7 cellular contexts compared by ENCODE assay signal in genomic region chr12:98644433-98644711, GRCh38. TPM values are rescaled to one million over a fixed set of nuclear protein-coding genes. Genes with fewer than 3 reads are reported as not detected.
DNase-seq lines count a peak whose midpoint lies in the region; ATAC-seq and TF ChIP-seq lines count a peak whose summit lies in the region.

No MANE protein-coding gene starts in this region.

- DNase-seq in GM13976 (ENCODE audit: low spot score) (peak; percentile 33), astrocyte of the hippocampus (ENCODE audit: low read depth, low spot score) (peak; percentile 75), left lung (no peak), testis (no peak), RKO (ENCODE audit: low spot score) (no peak)

- peak overlapping the region; percentile 92 to 99 (median 98) for H3K27ac Mint-ChIP-seq in IgD-negative memory B cell

- H3K9me3 Mint-ChIP-seq in IgD-negative memory B cell = no peaks in the 10 kb centered on the region

- intact Hi-C loops in left lung (cut with DNase I) = no loop called here
- intact Hi-C loops in testis (cut with DNase I; ENCODE audit: low total_unique reads) = loop anchor here (2.0 kb wide), 1 partner anchor 52 kb away; the partner anchor contains the start of gene SLC25A3

- H3K27me3 ChIP-seq in left lung (no peaks in the 10 kb centered on the region), testis (no peaks in the 10 kb centered on the region)

- H3K36me3 ChIP-seq in left lung = peaks cover 0 to 10% of the 10 kb centered on the region in 2 donors
- H3K36me3 ChIP-seq in testis (ENCODE audit: low read depth, missing control alignments) = no peaks in the 10 kb centered on the region

- H3K4me3 ChIP-seq in left lung (peak overlapping the region; percentile 96 to 100), testis (peak overlapping the region; percentile 87 to 90)

- ATAC-seq in GM21576 (IDR thresholded peaks at IDR 0.05; ENCODE audit: unreplicated experiment) = peak; percentile 11
- peak; percentile 18 for ATAC-seq in left lung

- peaks cover 12 to 30% (median 18%) of the 10 kb centered on the region in 3 donors for H3K4me1 Mint-ChIP-seq in IgD-negative memory B cell

- peak overlapping the region; percentile 91 to 92 for H3K27ac ChIP-seq in left lung
- peak overlapping the region; percentile 88 to 89 for H3K27ac ChIP-seq in testis

- WGBS in testis, 2 donors = 0% methylated on average over 2 to 19 of the region's 20 CpGs

- peaks cover 3% of the 10 kb centered on the region for H3K36me3 Mint-ChIP-seq in IgD-negative memory B cell

- TF ChIP-seq CTCF in GM13976 (IDR thresholded peaks at IDR 0.05; ENCODE audit: borderline replicate concordance, control extremely low read depth, extremely low read depth, insufficient read depth, missing control alignments) (no peak), left lung (IDR thresholded peaks at IDR 0.05) (no peak), testis (IDR thresholded peaks at IDR 0.05) (no peak)

- peaks cover 12 to 57% of the 10 kb centered on the region in 2 donors for H3K4me1 ChIP-seq in left lung
- peaks cover 4% of the 10 kb centered on the region for H3K4me1 ChIP-seq in testis

- no peaks in the 10 kb centered on the region for H3K27me3 Mint-ChIP-seq in IgD-negative memory B cell

- H3K9me3 ChIP-seq in left lung (no peaks in the 10 kb centered on the region), testis (no peaks in the 10 kb centered on the region)

- peak overlapping the region; percentile 98 to 100 (median 99) for H3K4me3 Mint-ChIP-seq in IgD-negative memory B cell

- no peak for TF ChIP-seq POLR2A in testis (IDR thresholded peaks at IDR 0.05)

- in situ Hi-C loops in GM13976 (cut with MboI; ENCODE audit: low sequenced_read_pairs, unreplicated experiment) = no loop called here

RNA-seq across cellular contexts. Expression of gene IKBIP, which starts 0.2 kb away (rescaled TPM):
- 9.7 TPM for polyA plus RNA-seq in IgD-negative memory B cell
- 10 to 100 TPM; 23.6 to 24.3 TPM for total RNA-seq in left lung
- total RNA-seq in testis = 1 to 10 TPM; 7.4 to 7.7 TPM
- polyA plus RNA-seq in testis (ENCODE audit: insufficient read depth, low read depth, low replicate concordance) = 3.7 TPM

RNA-seq across cellular contexts. Expression of gene APAF1, which starts 0.7 kb away (rescaled TPM):
- polyA plus RNA-seq in IgD-negative memory B cell (10.6 TPM), testis (ENCODE audit: insufficient read depth, low read depth, low replicate concordance) (5.8 TPM)
- total RNA-seq in left lung (10 to 100 TPM; 21.1 to 34.5 TPM), testis (10 to 100 TPM; 10.6 to 11.1 TPM)

RNA-seq across cellular contexts. Expression of gene SLC25A3, which starts 50.9 kb away (rescaled TPM):
- polyA plus RNA-seq in IgD-negative memory B cell (232 TPM), testis (ENCODE audit: insufficient read depth, low read depth, low replicate concordance) (251 TPM)
- total RNA-seq in left lung (100 to 1,000 TPM; 402 to 517 TPM), testis (100 to 1,000 TPM; 202 to 273 TPM)

Comparison
In these comparisons a context has a peak if more than half of its experiments do, and no peak if none do; other contexts are left out.
1. DNase-seq: peak in GM13976 (single experiment) and astrocyte of the hippocampus (single experiment); none in left lung (0 of 2), testis (single experiment) and RKO (single experiment).